Comparison of ENCODE assay signal across 8 cellular contexts in the genomic region with DNA sequence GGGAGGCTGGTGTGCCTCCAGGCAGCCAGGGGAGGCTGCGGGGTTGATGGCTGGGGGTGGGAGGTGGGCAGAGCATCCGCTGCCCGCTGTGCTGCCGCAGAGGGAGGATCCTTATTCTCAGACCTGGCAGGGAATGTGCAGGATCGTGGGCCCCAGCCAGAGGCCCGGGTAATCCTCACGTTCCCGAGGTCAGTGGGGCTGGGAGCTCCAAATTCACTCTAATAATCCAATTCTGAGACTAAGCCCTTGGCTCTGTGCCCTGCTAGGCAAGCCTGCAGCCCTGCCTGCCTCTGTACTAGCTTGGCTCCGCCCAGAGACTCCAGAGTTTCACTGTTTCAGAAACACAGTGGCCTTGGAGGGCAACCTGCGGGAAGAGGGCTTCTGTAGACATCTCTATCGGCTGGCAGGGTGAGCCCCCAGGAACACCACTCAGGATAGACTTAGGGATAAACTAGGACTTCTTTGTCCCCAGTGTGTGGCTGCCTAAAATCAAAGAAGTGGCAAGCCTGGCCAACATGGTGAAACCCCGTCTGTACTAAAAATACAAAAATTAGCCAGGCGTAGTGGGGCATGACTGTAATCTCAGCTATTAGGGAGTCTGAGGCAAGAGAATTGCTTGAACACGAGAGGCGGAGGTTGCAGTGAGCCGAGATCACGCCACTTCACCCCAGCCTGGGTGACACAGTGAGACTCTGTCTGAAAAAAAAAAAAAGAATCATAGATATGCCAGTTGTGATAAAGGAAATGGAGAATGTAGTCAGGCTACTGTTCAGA.
A peak's percentile ranks its signal among the peaks of the same experiment; 100 is the strongest.
DNase-seq lines count a peak whose midpoint lies in the region; ATAC-seq, FAIRE-seq and TF ChIP-seq lines count a peak whose summit lies in the region.

No MANE protein-coding gene starts in this region.

- no peak overlapping the region for H3K4me3 Mint-ChIP-seq in effector memory CD8-positive, alpha-beta T cell

- H3K27me3 ChIP-seq in SU-DHL-6 (ENCODE audit: low read length) = no peaks in the 10 kb centered on the region

- TF ChIP-seq CTCF in SU-DHL-6 (IDR thresholded peaks at IDR 0.05; ENCODE audit: insufficient read depth, low read length, poor library complexity, severe bottlenecking) (no peak), D721Med (IDR thresholded peaks at IDR 0.05; ENCODE audit: insufficient read depth, missing control alignments) (no peak)

- ATAC-seq in HG02884 (IDR thresholded peaks at IDR 0.05; ENCODE audit: unreplicated experiment) = peak; percentile 51
- ATAC-seq in effector memory CD8-positive, alpha-beta T cell (replicated peaks) = no peak

- no peaks in the 10 kb centered on the region for H3K9me2 ChIP-seq in SU-DHL-6 (replicated peaks; ENCODE audit: insufficient read depth, low read length)

- no peaks in the 10 kb centered on the region for H3K9me3 Mint-ChIP-seq in effector memory CD8-positive, alpha-beta T cell

- no peak overlapping the region for H3K27ac Mint-ChIP-seq in effector memory CD8-positive, alpha-beta T cell

- peaks cover 32% of the 10 kb centered on the region for H3F3A ChIP-seq in SU-DHL-6 (ENCODE audit: insufficient read depth)

- peak overlapping the region; percentile 98 for H3K27ac ChIP-seq in SU-DHL-6 (ENCODE audit: low read depth, low read length)

- no peak for FAIRE-seq in D721Med (lab: Jason Lieb, UNC)

- H3K27me3 Mint-ChIP-seq in effector memory CD8-positive, alpha-beta T cell = peaks cover 26 to 34% of the 10 kb centered on the region in 2 donors

- peak; percentile 69 for DNase-seq in left kidney (ENCODE audit: low read depth, low spot score)
- no peak for DNase-seq in NCI-H146 treated with DMSO at 0.1 percent for 48 hours (lab: John Stamatoyannopoulos, UW; ENCODE audit: unreplicated experiment)
- DNase-seq in effector memory CD8-positive, alpha-beta T cell = no peak
- no peak for DNase-seq in D721Med (ENCODE audit: insufficient read length, low spot score)
- no peak for DNase-seq in NCI-H128 (lab: John Stamatoyannopoulos, UW; ENCODE audit: unreplicated experiment)

- H3K9ac ChIP-seq in SU-DHL-6 (ENCODE audit: low read length) = peak overlapping the region; percentile 63

- no peaks in the 10 kb centered on the region for H4K20me1 ChIP-seq in SU-DHL-6 (ENCODE audit: low read depth, low read length)

- no peaks in the 10 kb centered on the region for H3K79me2 ChIP-seq in SU-DHL-6 (ENCODE audit: insufficient read depth, low read length)

- peaks cover 7% of the 10 kb centered on the region for H3K36me3 Mint-ChIP-seq in effector memory CD8-positive, alpha-beta T cell (ENCODE audit: insufficient read depth)

- peak overlapping the region; percentile 84 for H3K4me2 ChIP-seq in SU-DHL-6 (ENCODE audit: low read depth, low read length, poor library complexity, severe bottlenecking)

- no peaks in the 10 kb centered on the region for H3K4me1 Mint-ChIP-seq in effector memory CD8-positive, alpha-beta T cell (ENCODE audit: low read depth in 2 of 2)

- peak overlapping the region; percentile 39 for H3K4me3 ChIP-seq in SU-DHL-6 (ENCODE audit: insufficient read depth, low read length, poor library complexity, severe bottlenecking)

- H3K9me3 ChIP-seq in SU-DHL-6 (ENCODE audit: insufficient read depth, low read length) = no peaks in the 10 kb centered on the region

- H2AFZ ChIP-seq in SU-DHL-6 (ENCODE audit: low read depth, low read length, severe bottlenecking) = peak overlapping the region; percentile 88

- no peaks in the 10 kb centered on the region for H3K36me3 ChIP-seq in SU-DHL-6 (ENCODE audit: low read length)

- peak; percentile 13 for TF ChIP-seq POLR2A in GM18526 (IDR thresholded peaks at IDR 0.05; ENCODE audit: extremely low read depth, insufficient read length)
